ENCODE assay signal across 21 cellular contexts in the genomic region with DNA sequence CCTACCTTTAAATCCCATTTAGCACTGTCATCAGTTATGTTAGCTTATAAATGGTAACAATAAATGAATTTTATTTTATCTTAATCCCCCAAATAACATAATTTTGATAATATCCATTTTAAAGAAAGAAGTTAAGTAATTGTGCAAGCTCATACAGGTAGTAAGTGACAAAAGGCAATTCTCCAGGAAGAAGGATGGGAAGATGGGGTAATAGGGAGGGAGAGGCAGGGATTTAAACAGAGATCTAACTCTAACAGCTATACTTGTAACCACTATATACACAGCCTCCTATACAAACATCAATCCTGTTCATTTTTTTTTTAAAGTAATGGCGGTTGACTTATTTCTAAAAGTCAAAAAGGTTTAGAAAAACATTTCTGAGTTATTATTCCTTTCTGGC.
"Had no signal": no experiment of that assay in that cellular context is flagged by ENCODE, and none has a peak within 500 bp of the region (broad histone marks: within the 10 kb centered on the region; RNA-seq: fewer than 3 reads in every experiment).

No MANE protein-coding gene starts in this region.

- H3K9me3 ChIP-seq: body of pancreas, left ventricle myocardium inferior, thyroid gland had no signal

- H3K27ac Mint-ChIP-seq: activated CD4-positive, alpha-beta memory T cell treated with anti-CD3 and anti-CD28 coated beads, Interleukin-2, amount 10 ng/mL, durations not matched to agents 7 days and 5 days; activated naive CD8-positive, alpha-beta T cell treated with anti-CD3 and anti-CD28 coated beads, Interleukin-2, amount 50 U/mL, for 24 hours; progenitor cell of endocrine pancreas; T-helper 1 cell treated with Interleukin-12 subunit alpha and Interleukin-12 subunit beta and Interleukin-4 antibody, amounts not matched to agents 30 μg/mL and 1 μg/mL, for 36 hours had no signal

- ATAC-seq: activated naive CD8-positive, alpha-beta T cell treated with anti-CD3 and anti-CD28 coated beads, Interleukin-2, amount 50 U/mL, for 24 hours; body of pancreas; effector memory CD8-positive, alpha-beta T cell; natural killer cell; stimulated activated naive B cell treated with anti-CD40 and anti-IgM and Interleukin-4, amounts not matched to agents 10 μg/mL and 1 μg/mL and 100 μg/mL, for 72 hours had no signal

- H3K4me3 ChIP-seq: body of pancreas, left ventricle myocardium inferior, thyroid gland had no signal

- H3K4me3 Mint-ChIP-seq: activated CD4-positive, alpha-beta memory T cell treated with anti-CD3 and anti-CD28 coated beads, Interleukin-2, amount 10 ng/mL, durations not matched to agents 7 days and 5 days; activated naive CD8-positive, alpha-beta T cell treated with anti-CD3 and anti-CD28 coated beads, Interleukin-2, amount 50 U/mL, for 24 hours; effector memory CD8-positive, alpha-beta T cell; natural killer cell; stimulated activated naive B cell treated with anti-CD40 and anti-IgM and Interleukin-4, amounts not matched to agents 10 μg/mL and 1 μg/mL and 100 μg/mL, for 72 hours; T-helper 1 cell treated with Interleukin-12 subunit alpha and Interleukin-12 subunit beta and Interleukin-4 antibody, amounts not matched to agents 30 μg/mL and 1 μg/mL, for 36 hours had no signal

- H3K36me3 ChIP-seq: left ventricle myocardium inferior, thyroid gland had no signal

- H3K36me3 Mint-ChIP-seq: natural killer cell had no signal

- H3K27ac ChIP-seq: body of pancreas, left ventricle myocardium inferior, thyroid gland had no signal

- H3K27me3 Mint-ChIP-seq: activated naive CD8-positive, alpha-beta T cell treated with anti-CD3 and anti-CD28 coated beads, Interleukin-2, amount 50 U/mL, for 24 hours; effector memory CD8-positive, alpha-beta T cell; progenitor cell of endocrine pancreas; stimulated activated naive B cell treated with anti-CD40 and anti-IgM and Interleukin-4, amounts not matched to agents 10 μg/mL and 1 μg/mL and 100 μg/mL, for 72 hours had no signal

- H3K9me3 Mint-ChIP-seq: activated CD4-positive, alpha-beta memory T cell treated with anti-CD3 and anti-CD28 coated beads, Interleukin-2, amount 10 ng/mL, durations not matched to agents 7 days and 5 days; activated naive CD8-positive, alpha-beta T cell treated with anti-CD3 and anti-CD28 coated beads, Interleukin-2, amount 50 U/mL, for 24 hours; effector memory CD8-positive, alpha-beta T cell; natural killer cell; stimulated activated naive B cell treated with anti-CD40 and anti-IgM and Interleukin-4, amounts not matched to agents 10 μg/mL and 1 μg/mL and 100 μg/mL, for 72 hours; T-helper 1 cell treated with Interleukin-12 subunit alpha and Interleukin-12 subunit beta and Interleukin-4 antibody, amounts not matched to agents 30 μg/mL and 1 μg/mL, for 36 hours had no signal

- H3K27me3 ChIP-seq: body of pancreas, thyroid gland had no signal

- DNase-seq: activated CD4-positive, alpha-beta memory T cell treated with anti-CD3 and anti-CD28 coated beads, Interleukin-2, amount 10 ng/mL, durations not matched to agents 7 days and 5 days; activated CD4-positive, CD25-positive, alpha-beta regulatory T cell; activated gamma-delta T cell; activated naive CD4-positive, alpha-beta T cell treated with anti-CD3 and anti-CD28 coated beads, Interleukin-2, amount 50 U/mL, for 16 hours; activated naive CD8-positive, alpha-beta T cell treated with anti-CD3 and anti-CD28 coated beads, Interleukin-2, amount 50 U/mL, for 24 hours; anterior cingulate cortex; body of pancreas; dermis blood vessel endothelial cell; effector memory CD8-positive, alpha-beta T cell; foreskin fibroblast; kidney glomerular epithelial cell; left ventricle myocardium inferior; midbrain; natural killer cell; retina; stimulated activated CD4-positive, alpha-beta T cell treated with anti-CD3 and anti-CD28 coated beads, Interleukin-2, amount 100 ng/mL, for 48 hours; stimulated activated CD8-positive, alpha-beta memory T cell treated with anti-CD3 and anti-CD28 coated beads, Interleukin-4, amount 100 ng/mL, for 48 hours; stimulated activated naive B cell treated with anti-CD40 and anti-IgM and Interleukin-4, amounts not matched to agents 10 μg/mL and 1 μg/mL and 100 μg/mL, for 72 hours; thyroid gland had no signal
